Comparison of ENCODE assay signal across 14 cellular contexts in genomic region chr5:56520951-56521350, GRCh38.
"Had no signal": no experiment of that assay in that cellular context is flagged by ENCODE, and none has a peak within 500 bp of the region (broad histone marks: within the 10 kb centered on the region; RNA-seq: fewer than 3 reads in every experiment).

No MANE protein-coding gene starts in this region.

- H3K27me3 ChIP-seq: breast epithelium, right atrium auricular region, sigmoid colon, testis, transverse colon had no signal

- H3K27ac ChIP-seq: left ventricle myocardium inferior, lower lobe of right lung, psoas muscle, right atrium auricular region, sigmoid colon, testis, transverse colon had no signal

- ATAC-seq: left cardiac atrium; lower lobe of right lung; natural killer cell treated with Interleukin-12 subunit alpha and Interleukin-12 subunit beta and Interleukin-15 and Interleukin-18, amount 100 ng/mL, for 72 hours; psoas muscle; stimulated activated naive CD8-positive, alpha-beta T cell treated with anti-CD3 and anti-CD28 coated beads, Interleukin-15, Interleukin-2, amounts not matched to agents 100 U/mL and 50 U/mL, for 24 hours had no signal

- H3K9me3 ChIP-seq: breast epithelium, left ventricle myocardium inferior, lower lobe of right lung, psoas muscle, right atrium auricular region, sigmoid colon, testis, transverse colon had no signal

- DNase-seq: islet precursor cell; left cardiac atrium; left ventricle myocardium inferior; lower lobe of right lung; psoas muscle; sigmoid colon; stimulated activated CD4-positive, alpha-beta T cell treated with anti-CD3 and anti-CD28 coated beads, Interleukin-12 subunit alpha, Interleukin-12 subunit beta, amount 100 ng/mL, for 4 hours; stimulated activated naive CD8-positive, alpha-beta T cell treated with anti-CD3 and anti-CD28 coated beads, Interleukin-15, Interleukin-2, amounts not matched to agents 100 U/mL and 50 U/mL, for 24 hours; testis; transverse colon had no signal

- H3K36me3 ChIP-seq: breast epithelium, left ventricle myocardium inferior, lower lobe of right lung, right atrium auricular region, sigmoid colon, transverse colon had no signal

- H3K4me1 ChIP-seq: testis had no signal

- H3K4me3 ChIP-seq: breast epithelium, left ventricle myocardium inferior, lower lobe of right lung, psoas muscle, right atrium auricular region, sigmoid colon, skin epidermis, testis, transverse colon had no signal
